9 cellular contexts compared by ENCODE assay signal in genomic region chr20:23340524-23340923, GRCh38. TPM values are rescaled to one million over a fixed set of nuclear protein-coding genes. Genes with fewer than 3 reads are reported as not detected.
A peak's percentile ranks its signal among the peaks of the same experiment; 100 is the strongest.
DNase-seq lines count a peak whose midpoint lies in the region; ATAC-seq, FAIRE-seq and TF ChIP-seq lines count a peak whose summit lies in the region.
"Had no signal": no experiment of that assay in that cellular context is flagged by ENCODE, and none has a peak within 500 bp of the region (broad histone marks: within the 10 kb centered on the region; RNA-seq: fewer than 3 reads in every experiment).

No MANE protein-coding gene starts in this region.

- H3K4ac ChIP-seq in H9 (ENCODE audit: low read depth, low read length), result no peak overlapping the region

- no peaks in the 10 kb centered on the region for H3K4me1 ChIP-seq in H9 (ENCODE audit: insufficient read depth, low read length)
- H3K4me1 ChIP-seq in right atrium auricular region, result no peaks in the 10 kb centered on the region
- no peaks in the 10 kb centered on the region for H3K4me1 ChIP-seq in small intestine (ENCODE audit: control insufficient read depth in 2 of 2, insufficient read depth in 1 of 2, low read depth in 1 of 2, low read length in 1 of 2)

- H3K14ac ChIP-seq in H9 (ENCODE audit: insufficient read depth, low read length), result no peak overlapping the region

- H3K9me3 ChIP-seq in H9 (ENCODE audit: control insufficient read depth, low read depth, low read length), result no peaks in the 10 kb centered on the region
- H3K9me3 ChIP-seq in right atrium auricular region, result no peaks in the 10 kb centered on the region
- no peaks in the 10 kb centered on the region for H3K9me3 ChIP-seq in small intestine (ENCODE audit: control insufficient read depth, low read depth)

- H3K36me3 ChIP-seq in right atrium auricular region (no peaks in the 10 kb centered on the region), small intestine (ENCODE audit: control insufficient read depth in 2 of 2, insufficient read depth in 2 of 2, low read length in 2 of 2) (no peaks in the 10 kb centered on the region)

- H4K8ac ChIP-seq in H9 (replicated peaks; ENCODE audit: insufficient read length, low read depth, low read length), result no peak overlapping the region

- no peak overlapping the region for H2BK5ac ChIP-seq in H9 (ENCODE audit: insufficient read length, low read length)

- H2BK20ac ChIP-seq in H9 (ENCODE audit: low read depth, low read length, poor library complexity, severe bottlenecking), result no peak overlapping the region

- H3K27me3 Mint-ChIP-seq in H9 (ENCODE audit: low read depth), result peaks cover 5% of the 10 kb centered on the region; the same call in 1 of the 2 replicates

- no peak overlapping the region for H2BK15ac ChIP-seq in H9 (ENCODE audit: low read depth, low read length)

- no peaks in the 10 kb centered on the region for H3K23me2 ChIP-seq in H9 (ENCODE audit: insufficient read length, low read depth, low read length, poor library complexity, severe bottlenecking)

- H2AK5ac ChIP-seq in H9 (ENCODE audit: insufficient read length, low read length), result no peak overlapping the region

- intact Hi-C loops in posterior vena cava (cut with DNase I), result loop anchor here (5.0 to 10.0 kb wide), 2 partner anchors 286 to 648 kb away; no protein-coding TSS in a partner anchor

- H3K23ac ChIP-seq in H9 (ENCODE audit: insufficient read length, low read depth, low read length), result no peak overlapping the region

- H2BK12ac ChIP-seq in H9 (ENCODE audit: insufficient read length, low read depth, low read length), result no peak overlapping the region

- ATAC-seq in HG02798 (IDR thresholded peaks at IDR 0.05; ENCODE audit: poor library complexity, unreplicated experiment), result no peak

- no peaks in the 10 kb centered on the region for H4K20me1 ChIP-seq in H9 (ENCODE audit: control insufficient read depth, insufficient read depth, insufficient read length)

- H3K9me3 Mint-ChIP-seq in H9, result peaks cover 2 to 4% of the 10 kb centered on the region in 2 experiments; a peak in 2 of 5 replicates

- H2BK120ac ChIP-seq in H9 (ENCODE audit: low read depth, low read length, poor library complexity, severe bottlenecking), result no peak overlapping the region

- no peak overlapping the region for H3K27ac ChIP-seq in H9 (ENCODE audit: insufficient read length, low read depth, low read length)
- H3K27ac ChIP-seq in right atrium auricular region, result no peak overlapping the region
- H3K27ac ChIP-seq in small intestine (ENCODE audit: low read depth in 1 of 2, low read length in 1 of 2), result no peak overlapping the region

- H3K4me3 ChIP-seq in right atrium auricular region (no peak overlapping the region), small intestine (ENCODE audit: low read depth in 1 of 2, low read length in 2 of 2) (no peak overlapping the region)

- no CpG with 5 or more reads among the region's 9 CpGs for WGBS in H9 (ENCODE audit: extremely low coverage, insufficient read length, low lambda C conversion rate)
- WGBS in small intestine, 3 donors, result 34 to 46% (median 39%) methylated on average over 9 of the region's 9 CpGs

- no peak overlapping the region for H3K9ac ChIP-seq in H9 (ENCODE audit: extremely low read depth, insufficient read length, low read length)

- no peak overlapping the region for H2AFZ ChIP-seq in H9 (ENCODE audit: low read length)

- no peak for FAIRE-seq in small intestine (lab: Jason Lieb, UNC)
- FAIRE-seq: TTC549 had no signal

- H3K4me3 Mint-ChIP-seq in H9, result no peak overlapping the region

- H4K91ac ChIP-seq in H9 (ENCODE audit: insufficient read length, low read depth, low read length), result no peak overlapping the region

- no peaks in the 10 kb centered on the region for H3K79me1 ChIP-seq in H9 (ENCODE audit: insufficient read depth, low read depth, low read length, poor library complexity, severe bottlenecking)

- H3K4me1 Mint-ChIP-seq in H9, result peaks cover 8 to 10% of the 10 kb centered on the region in 2 experiments

- TF ChIP-seq CTCF in H9 (conservative IDR thresholded peaks at IDR 0.05) (peak; percentile 84), right atrium auricular region (IDR thresholded peaks at IDR 0.05) (peak; percentile 61 to 78)

- no peak overlapping the region for H3K56ac ChIP-seq in H9 (ENCODE audit: insufficient read length, low read depth, low read length)

- DNase-seq in DMS53 (lab: John Stamatoyannopoulos, UW), result peak; percentile 75
- DNase-seq in H9, result peak; percentile 76
- peak; percentile 38 to 74 for DNase-seq in NCI-H446 (lab: John Stamatoyannopoulos, UW)
- peak; percentile 29 for DNase-seq in amniotic stem cell (lab: John Stamatoyannopoulos, UW)
- peak; percentile 85 for DNase-seq in right atrium auricular region (ENCODE audit: low spot score)
- peak; percentile 24 for DNase-seq in small intestine
- DNase-seq in posterior vena cava (ENCODE audit: low spot score), result no peak

- no peak overlapping the region for H3K18ac ChIP-seq in H9 (ENCODE audit: insufficient read length, low read depth, low read length)

- peak overlapping the region in 1 of 3 experiments; percentile 37; a peak in 1 of 7 replicates for H3K27ac Mint-ChIP-seq in H9

- H3K4me2 ChIP-seq in H9 (ENCODE audit: insufficient read depth, insufficient read length, low read length), result no peak overlapping the region

- no peaks in the 10 kb centered on the region for H3K27me3 ChIP-seq in H9 (ENCODE audit: insufficient read depth, low read length)
- no peaks in the 10 kb centered on the region for H3K27me3 ChIP-seq in right atrium auricular region
- no peaks in the 10 kb centered on the region for H3K27me3 ChIP-seq in small intestine (ENCODE audit: control insufficient read depth in 2 of 2, insufficient read depth in 2 of 2, low read length in 2 of 2)

- H4K5ac ChIP-seq in H9 (ENCODE audit: insufficient read length, low read depth, low read length), result no peak overlapping the region

- no peaks in the 10 kb centered on the region for H3K79me2 ChIP-seq in H9 (ENCODE audit: insufficient read depth, low read length)

- H3K36me3 Mint-ChIP-seq in H9 (ENCODE audit: insufficient read depth in 1 of 3, low read depth in 3 of 3), result no peaks in the 10 kb centered on the region

- no peak overlapping the region for H3T11ph ChIP-seq in H9 (ENCODE audit: low read length)

RNA-seq across cellular contexts. Expression of gene NXT1, which starts 10.1 kb away (rescaled TPM):
- total RNA-seq in H9 (2021), result 25.5 and 27.1 TPM in 2 replicates
- total RNA-seq in right atrium auricular region, result 10 to 100 TPM; 16.1 to 19.1 TPM
- 10 to 100 TPM in 2 of 3 donors, 1 to 10 TPM in 1; 4.9 to 22.2 (median 12.4) TPM for polyA plus RNA-seq in small intestine
- total RNA-seq in posterior vena cava, result 10 to 100 TPM; 14.6 to 19.1 TPM

RNA-seq across cellular contexts. Expression of gene GZF1, which starts 21.5 kb away (rescaled TPM):
- total RNA-seq in H9 (2021) (13.0 and 17.0 TPM in 2 replicates), right atrium auricular region (10 to 100 TPM; 14.9 TPM), posterior vena cava (10 to 100 TPM; 16.2 to 17.8 TPM)
- 1 to 10 TPM; 3.2 to 5.8 (median 3.8) TPM for polyA plus RNA-seq in small intestine
